ENCODE assay signal across 26 cellular contexts in genomic region chr17:43224146-43224705, GRCh38. TPM values are rescaled to one million over a fixed set of nuclear protein-coding genes. Genes with fewer than 3 reads are reported as not detected.
DNase-seq lines count a peak whose midpoint lies in the region; ATAC-seq and TF ChIP-seq lines count a peak whose summit lies in the region.
"Had no signal": no experiment of that assay in that cellular context is flagged by ENCODE, and none has a peak within 500 bp of the region (broad histone marks: within the 10 kb centered on the region; RNA-seq: fewer than 3 reads in every experiment).

No MANE protein-coding gene starts in this region.

- H3T11ph ChIP-seq in H9 (ENCODE audit: low read length), result no peak overlapping the region

- no peaks in the 10 kb centered on the region for H3K79me2 ChIP-seq in H9 (ENCODE audit: insufficient read depth, low read length)

- no peak overlapping the region for H3K4me2 ChIP-seq in H9 (ENCODE audit: insufficient read depth, insufficient read length, low read length)

- H2BK120ac ChIP-seq in H9 (ENCODE audit: low read depth, low read length, poor library complexity, severe bottlenecking), result no peak overlapping the region

- no peak overlapping the region for H3K4me3 Mint-ChIP-seq in H9
- H3K4me3 Mint-ChIP-seq in activated CD8-positive, alpha-beta memory T cell treated with anti-CD3 and anti-CD28 coated beads, Interleukin-2, amount 10 ng/mL, durations not matched to agents 7 days and 5 days, result no peak overlapping the region
- H3K4me3 Mint-ChIP-seq in immature natural killer cell, result peak overlapping the region; percentile 3 to 44 (median 29)
- H3K4me3 Mint-ChIP-seq: activated naive CD4-positive, alpha-beta T cell treated with anti-CD3 and anti-CD28 coated beads, Interleukin-2, amount 50 U/mL, for 24 hours; CD4-positive, alpha-beta memory T cell; naive thymus-derived CD8-positive, alpha-beta T cell had no signal

- H3K36me3 Mint-ChIP-seq in H9 (ENCODE audit: insufficient read depth in 1 of 3, low read depth in 3 of 3) (no peaks in the 10 kb centered on the region), immature natural killer cell (peaks cover 0 to 11% (median 0%) of the 10 kb centered on the region in 3 donors)
- peaks cover 6% of the 10 kb centered on the region for H3K36me3 Mint-ChIP-seq in activated CD8-positive, alpha-beta memory T cell treated with anti-CD3 and anti-CD28 coated beads, Interleukin-2, amount 10 ng/mL, durations not matched to agents 7 days and 5 days

- H2BK20ac ChIP-seq in H9 (ENCODE audit: low read depth, low read length, poor library complexity, severe bottlenecking), result no peak overlapping the region

- no peak for TF ChIP-seq CTCF in H9 (conservative IDR thresholded peaks at IDR 0.05)
- no peak for TF ChIP-seq CTCF in sigmoid colon (IDR thresholded peaks at IDR 0.05)
- TF ChIP-seq CTCF in ovary (IDR thresholded peaks at IDR 0.05), result no peak

- H2AK5ac ChIP-seq in H9 (ENCODE audit: insufficient read length, low read length), result no peak overlapping the region

- H3K9me3 ChIP-seq in H9 (ENCODE audit: control insufficient read depth, low read depth, low read length), result no peaks in the 10 kb centered on the region
- no peaks in the 10 kb centered on the region for H3K9me3 ChIP-seq in sigmoid colon
- H3K9me3 ChIP-seq in ovary, result no peaks in the 10 kb centered on the region
- H3K9me3 ChIP-seq: stomach, tibial nerve had no signal

- no peak overlapping the region for H3K27ac ChIP-seq in H9 (ENCODE audit: insufficient read length, low read depth, low read length)
- no peak overlapping the region for H3K27ac ChIP-seq in sigmoid colon
- no peak overlapping the region for H3K27ac ChIP-seq in ovary
- H3K27ac ChIP-seq: stomach, tibial nerve had no signal

- H3K4me1 Mint-ChIP-seq in H9 (no peaks in the 10 kb centered on the region), immature natural killer cell (peaks cover 9 to 15% of the 10 kb centered on the region in 2 donors)
- peaks cover 7% of the 10 kb centered on the region for H3K4me1 Mint-ChIP-seq in activated CD8-positive, alpha-beta memory T cell treated with anti-CD3 and anti-CD28 coated beads, Interleukin-2, amount 10 ng/mL, durations not matched to agents 7 days and 5 days
- H3K4me1 Mint-ChIP-seq: activated naive CD4-positive, alpha-beta T cell treated with anti-CD3 and anti-CD28 coated beads, Interleukin-2, amount 50 U/mL, for 24 hours had no signal

- no peak overlapping the region for H3K56ac ChIP-seq in H9 (ENCODE audit: insufficient read length, low read depth, low read length)

- H4K8ac ChIP-seq in H9 (replicated peaks; ENCODE audit: insufficient read length, low read depth, low read length), result no peak overlapping the region

- no peak overlapping the region for H3K23ac ChIP-seq in H9 (ENCODE audit: insufficient read length, low read depth, low read length)

- no peaks in the 10 kb centered on the region for H3K27me3 Mint-ChIP-seq in H9 (ENCODE audit: low read depth)
- H3K27me3 Mint-ChIP-seq in activated CD8-positive, alpha-beta memory T cell treated with anti-CD3 and anti-CD28 coated beads, Interleukin-2, amount 10 ng/mL, durations not matched to agents 7 days and 5 days, result no peaks in the 10 kb centered on the region
- H3K27me3 Mint-ChIP-seq in immature natural killer cell (ENCODE audit: low read depth in 3 of 3), result peaks cover 0 to 1% (median 0%) of the 10 kb centered on the region in 3 donors
- H3K27me3 Mint-ChIP-seq: activated naive CD4-positive, alpha-beta T cell treated with anti-CD3 and anti-CD28 coated beads, Interleukin-2, amount 50 U/mL, for 24 hours; CD4-positive, alpha-beta memory T cell; naive thymus-derived CD8-positive, alpha-beta T cell had no signal

- no peak overlapping the region for H3K18ac ChIP-seq in H9 (ENCODE audit: insufficient read length, low read depth, low read length)

- H2BK15ac ChIP-seq in H9 (ENCODE audit: low read depth, low read length), result no peak overlapping the region

- H3K4me1 ChIP-seq in H9 (ENCODE audit: insufficient read depth, low read length), result no peaks in the 10 kb centered on the region
- H3K4me1 ChIP-seq in sigmoid colon, result no peaks in the 10 kb centered on the region
- H3K4me1 ChIP-seq in ovary (ENCODE audit: insufficient read depth), result no peaks in the 10 kb centered on the region
- H3K4me1 ChIP-seq: stomach, tibial nerve had no signal

- TF ChIP-seq POLR2A in sigmoid colon (IDR thresholded peaks at IDR 0.05) (no peak), ovary (IDR thresholded peaks at IDR 0.05) (no peak)

- H3K9ac ChIP-seq in H9 (ENCODE audit: extremely low read depth, insufficient read length, low read length), result no peak overlapping the region

- DNase-seq in H9, result peak; percentile 22
- DNase-seq in activated CD8-positive, alpha-beta memory T cell treated with anti-CD3 and anti-CD28 coated beads, Interleukin-2, amount 10 ng/mL, durations not matched to agents 7 days and 5 days, result peak; percentile 25
- DNase-seq in immature natural killer cell, result no peak
- DNase-seq in sigmoid colon, result peak; percentile 7
- no peak for DNase-seq in ovary
- no peak for DNase-seq in foreskin melanocyte
- DNase-seq: activated CD4-positive, alpha-beta T cell treated with anti-CD3 and anti-CD28 coated beads for 1 hour; CD4-positive, alpha-beta memory T cell; GOT3; mesendoderm; NCI-H1694 treated with DMSO at 0.1 percent for 48 hours; NCI-H2171 treated with DMSO at 0.1 percent for 48 hours; NCI-H524 treated with DMSO at 0.1 percent for 48 hours; NK-92 treated with Interleukin-12 subunit alpha and Interleukin-12 subunit beta, amount 100 ng/mL, for 24 hours; stimulated activated CD4-positive, alpha-beta T cell treated with anti-CD3 and anti-CD28 coated beads, Interleukin-15, amount 100 ng/mL, for 24 hours; stomach had no signal

- H3K27me3 ChIP-seq in H9 (ENCODE audit: insufficient read depth, low read length) (no peaks in the 10 kb centered on the region), sigmoid colon (no peaks in the 10 kb centered on the region), ovary (no peaks in the 10 kb centered on the region)
- H3K27me3 ChIP-seq: stomach, tibial nerve had no signal

- no peak for ATAC-seq in activated CD8-positive, alpha-beta memory T cell treated with anti-CD3 and anti-CD28 coated beads, Interleukin-2, amount 10 ng/mL, durations not matched to agents 7 days and 5 days
- ATAC-seq in HG03571 (IDR thresholded peaks at IDR 0.05; ENCODE audit: unreplicated experiment), result no peak
- ATAC-seq: naive thymus-derived CD8-positive, alpha-beta T cell; Panc1; sciatic nerve had no signal

- H3K4ac ChIP-seq in H9 (ENCODE audit: low read depth, low read length), result no peak overlapping the region

- no peak for TF ChIP-seq EP300 in sigmoid colon (IDR thresholded peaks at IDR 0.05)
- TF ChIP-seq EP300 in ovary (IDR thresholded peaks at IDR 0.05), result no peak

- no peak overlapping the region for H4K91ac ChIP-seq in H9 (ENCODE audit: insufficient read length, low read depth, low read length)

- H3K23me2 ChIP-seq in H9 (ENCODE audit: insufficient read length, low read depth, low read length, poor library complexity, severe bottlenecking), result no peaks in the 10 kb centered on the region

- no peak overlapping the region for H4K5ac ChIP-seq in H9 (ENCODE audit: insufficient read length, low read depth, low read length)

- H3K27ac Mint-ChIP-seq in H9 (peak overlapping the region in 2 of 3 experiments; percentile 10 to 37; a peak in 2 of 7 replicates), immature natural killer cell (peak overlapping the region; percentile 49 to 80 (median 65))
- H3K27ac Mint-ChIP-seq in activated CD8-positive, alpha-beta memory T cell treated with anti-CD3 and anti-CD28 coated beads, Interleukin-2, amount 10 ng/mL, durations not matched to agents 7 days and 5 days, result no peak overlapping the region
- H3K27ac Mint-ChIP-seq: activated naive CD4-positive, alpha-beta T cell treated with anti-CD3 and anti-CD28 coated beads, Interleukin-2, amount 50 U/mL, for 24 hours had no signal

- no CpG with 5 or more reads among the region's 7 CpGs for WGBS in H9 (ENCODE audit: extremely low coverage, insufficient read length, low lambda C conversion rate)
- WGBS in sigmoid colon, 2 donors, result 86 to 93% methylated on average over 7 of the region's 7 CpGs
- 88 to 95% (median 90%) methylated on average over 7 of the region's 7 CpGs for WGBS in ovary, 3 donors

- no peak overlapping the region for H2BK12ac ChIP-seq in H9 (ENCODE audit: insufficient read length, low read depth, low read length)

- H3K4me3 ChIP-seq in sigmoid colon, result no peak overlapping the region
- H3K4me3 ChIP-seq in ovary, result no peak overlapping the region
- H3K4me3 ChIP-seq: stomach, tibial nerve had no signal

- H2BK5ac ChIP-seq in H9 (ENCODE audit: insufficient read length, low read length), result no peak overlapping the region

- H3K9me3 Mint-ChIP-seq in H9, result no peaks in the 10 kb centered on the region
- no peaks in the 10 kb centered on the region for H3K9me3 Mint-ChIP-seq in activated CD8-positive, alpha-beta memory T cell treated with anti-CD3 and anti-CD28 coated beads, Interleukin-2, amount 10 ng/mL, durations not matched to agents 7 days and 5 days (ENCODE audit: low read depth)
- no peaks in the 10 kb centered on the region for H3K9me3 Mint-ChIP-seq in immature natural killer cell
- H3K9me3 Mint-ChIP-seq: activated naive CD4-positive, alpha-beta T cell treated with anti-CD3 and anti-CD28 coated beads, Interleukin-2, amount 50 U/mL, for 24 hours; CD4-positive, alpha-beta memory T cell; naive thymus-derived CD8-positive, alpha-beta T cell had no signal

- H3K36me3 ChIP-seq in sigmoid colon (peaks cover 0 to 16% (median 0%) of the 10 kb centered on the region in 4 donors), ovary (no peaks in the 10 kb centered on the region)

- intact Hi-C loops in sigmoid colon (cut with DNase I), result no loop called here
- intact Hi-C loops in ovary (cut with DNase I), result no loop called here

- CTCF ChIA-PET in activated CD8-positive, alpha-beta memory T cell treated with anti-CD3 and anti-CD28 coated beads, Interleukin-2, amount 10 ng/mL, durations not matched to agents 7 days and 5 days (lab: Charles Lee), result interaction anchor here (0.8 kb wide), 1 partner anchor 8 kb away, joined by 3 read pairs; no protein-coding TSS in a partner anchor

- no peaks in the 10 kb centered on the region for H4K20me1 ChIP-seq in H9 (ENCODE audit: control insufficient read depth, insufficient read depth, insufficient read length)

- H2AFZ ChIP-seq in H9 (ENCODE audit: low read length), result no peak overlapping the region

- H3K14ac ChIP-seq in H9 (ENCODE audit: insufficient read depth, low read length), result no peak overlapping the region

- H3K79me1 ChIP-seq in H9 (ENCODE audit: insufficient read depth, low read depth, low read length, poor library complexity, severe bottlenecking), result no peaks in the 10 kb centered on the region

RNA-seq across cellular contexts. Expression of gene CCDC200, which starts 4.2 kb away (rescaled TPM):
- total RNA-seq in H9 (2021), result not detected in 2 replicates
- total RNA-seq in activated CD8-positive, alpha-beta memory T cell treated with anti-CD3 and anti-CD28 coated beads, Interleukin-2, amount 10 ng/mL, durations not matched to agents 7 days and 5 days, result not detected
- polyA plus RNA-seq in immature natural killer cell, result 1 to 10 TPM in 1 of 3 donors, not detected in 2; 1.2 TPM
- total RNA-seq in sigmoid colon, result not detected
- polyA plus RNA-seq in sigmoid colon, result under 1 TPM in 1 of 3 donors, not detected in 2; 0.12 TPM
- under 1 TPM in 4 of 7 donors, not detected in 3; 0.27 to 0.57 (median 0.34) TPM for total RNA-seq in ovary
- under 1 TPM in 1 of 2 donors, not detected in 1; 0.12 TPM for polyA plus RNA-seq in ovary
- total RNA-seq: aorta, cardiac septum, dermis microvascular lymphatic vessel endothelial cell, G401, tibial nerve had no signal
- polyA plus RNA-seq: aorta, stomach had no signal

RNA-seq across cellular contexts. Expression of gene RNU2-1, which starts 9.6 kb away (rescaled TPM):
- 6,078 and 6,186 TPM in 2 replicates for total RNA-seq in H9 (2021)
- 1,000 to 10,000 TPM; 3,839 to 7,603 TPM for total RNA-seq in activated CD8-positive, alpha-beta memory T cell treated with anti-CD3 and anti-CD28 coated beads, Interleukin-2, amount 10 ng/mL, durations not matched to agents 7 days and 5 days
- not detected for polyA plus RNA-seq in immature natural killer cell
- total RNA-seq in sigmoid colon, result not detected
- polyA plus RNA-seq in sigmoid colon, result not detected
- over 10,000 TPM in 1 of 7 donors, 1,000 to 10,000 TPM in 4, not detected in 2; 2,710 to 10,212 (median 7,317) TPM for total RNA-seq in ovary
- polyA plus RNA-seq in ovary, result not detected
- total RNA-seq: dermis microvascular lymphatic vessel endothelial cell, G401, stomach, tibial nerve had no signal
- polyA plus RNA-seq: aorta; CD4-positive, alpha-beta memory T cell; naive thymus-derived CD8-positive, alpha-beta T cell; stomach had no signal

RNA-seq across cellular contexts. Expression of gene TMEM106A, which starts 12.6 kb away (rescaled TPM):
- 3.7 and 4.5 TPM in 2 replicates for total RNA-seq in H9 (2021)
- 10 to 100 TPM; 13.8 to 23.1 TPM for total RNA-seq in activated CD8-positive, alpha-beta memory T cell treated with anti-CD3 and anti-CD28 coated beads, Interleukin-2, amount 10 ng/mL, durations not matched to agents 7 days and 5 days
- polyA plus RNA-seq in immature natural killer cell, result 1 to 10 TPM; 2.5 to 7.9 (median 3.5) TPM
- total RNA-seq in sigmoid colon, result 1 to 10 TPM; 3.0 to 7.2 (median 4.7) TPM
- 1 to 10 TPM; 2.4 to 9.4 (median 3.5) TPM for polyA plus RNA-seq in sigmoid colon
- total RNA-seq in ovary, result 10 to 100 TPM in 5 of 7 donors, 1 to 10 TPM in 2; 1.5 to 23.4 (median 15.0) TPM
- polyA plus RNA-seq in ovary, result 10 to 100 TPM in 1 of 2 donors, 1 to 10 TPM in 1; 5.6 to 11.4 TPM
- total RNA-seq: G401 had no signal

RNA-seq across cellular contexts. Expression of gene NBR1, which starts 53.2 kb away (rescaled TPM):
- total RNA-seq in H9 (2021), result 34.2 and 34.6 TPM in 2 replicates
- total RNA-seq in activated CD8-positive, alpha-beta memory T cell treated with anti-CD3 and anti-CD28 coated beads, Interleukin-2, amount 10 ng/mL, durations not matched to agents 7 days and 5 days, result 10 to 100 TPM; 46.0 to 53.0 TPM
- 10 to 100 TPM; 59.3 to 96.7 (median 78.5) TPM for polyA plus RNA-seq in immature natural killer cell
- total RNA-seq in sigmoid colon, result 10 to 100 TPM; 77.5 to 98.1 (median 81.5) TPM
- polyA plus RNA-seq in sigmoid colon, result 10 to 100 TPM; 50.9 to 93.4 (median 74.5) TPM
- total RNA-seq in ovary, result 10 to 100 TPM; 58.2 to 89.1 (median 78.6) TPM
- polyA plus RNA-seq in ovary, result 100 to 1,000 TPM in 1 of 2 donors, 10 to 100 TPM in 1; 60.3 to 124 TPM

Comparison
In these comparisons a context has a peak if more than half of its experiments do, and no peak if none do; other contexts are left out.
1. DNase-seq: peak in H9 (single experiment), activated CD8-positive, alpha-beta memory T cell treated with anti-CD3 and anti-CD28 coated beads, Interleukin-2, amount 10 ng/mL, durations not matched to agents 7 days and 5 days (single experiment) and sigmoid colon (single experiment); none in immature natural killer cell (0 of 3), ovary (0 of 5) and foreskin melanocyte (single experiment).
2. H3K4me3 Mint-ChIP-seq: peak in immature natural killer cell (5 of 5); none in H9 (0 of 2) and activated CD8-positive, alpha-beta memory T cell treated with anti-CD3 and anti-CD28 coated beads, Interleukin-2, amount 10 ng/mL, durations not matched to agents 7 days and 5 days (single experiment).